1 cellular context compared by ENCODE assay signal in the genomic region with DNA sequence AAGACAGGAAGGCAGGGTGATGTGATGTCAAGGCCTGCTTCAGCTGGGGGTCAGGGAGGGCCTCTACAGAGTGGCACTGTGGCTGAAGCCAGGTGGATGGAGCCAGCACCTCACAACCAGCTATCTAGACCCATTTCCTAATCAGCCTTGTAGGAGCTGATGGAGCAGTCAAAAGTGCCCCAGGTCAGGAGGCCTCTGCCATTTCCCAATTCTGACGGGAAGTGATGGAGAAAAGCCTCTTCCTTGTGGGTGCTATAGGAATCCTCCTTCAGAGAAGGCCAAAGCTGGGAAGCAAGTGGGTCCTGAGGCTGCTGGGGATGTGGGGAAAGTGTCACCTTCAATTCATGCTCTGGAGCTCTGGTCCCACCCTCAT.
TF ChIP-seq lines count a peak whose summit lies in the region.

No MANE protein-coding gene starts in this region.

TF ChIP-seq in H1, 55 proteins besides CTCF, POLR2A, EP300 and RAD21:
- TF ChIP-seq, protein P1, sequence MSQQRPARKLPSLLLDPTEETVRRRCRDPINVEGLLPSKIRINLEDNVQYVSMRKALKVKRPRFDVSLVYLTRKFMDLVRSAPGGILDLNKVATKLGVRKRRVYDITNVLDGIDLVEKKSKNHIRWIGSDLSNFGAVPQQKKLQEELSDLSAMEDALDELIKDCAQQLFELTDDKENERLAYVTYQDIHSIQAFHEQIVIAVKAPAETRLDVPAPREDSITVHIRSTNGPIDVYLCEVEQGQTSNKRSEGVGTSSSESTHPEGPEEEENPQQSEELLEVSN (IDR thresholded peaks at IDR 0.05) = no peak
- TF ChIP-seq SP2 (IDR thresholded peaks at IDR 0.05; ENCODE audit: low read length) (no peak), SIRT6 (IDR thresholded peaks at IDR 0.05; ENCODE audit: low read length) (no peak), FOSL1 (IDR thresholded peaks at IDR 0.05; ENCODE audit: insufficient read depth, low read depth, low read length) (no peak), SUZ12 (IDR thresholded peaks at IDR 0.05; ENCODE audit: low read length) (no peak), TCF12 (IDR thresholded peaks at IDR 0.05; ENCODE audit: low read depth, low read length) (no peak)
TF ChIP-seq in H1: peak in this region for 0.
